ENCODE assay signal across 26 cellular contexts in the genomic region with DNA sequence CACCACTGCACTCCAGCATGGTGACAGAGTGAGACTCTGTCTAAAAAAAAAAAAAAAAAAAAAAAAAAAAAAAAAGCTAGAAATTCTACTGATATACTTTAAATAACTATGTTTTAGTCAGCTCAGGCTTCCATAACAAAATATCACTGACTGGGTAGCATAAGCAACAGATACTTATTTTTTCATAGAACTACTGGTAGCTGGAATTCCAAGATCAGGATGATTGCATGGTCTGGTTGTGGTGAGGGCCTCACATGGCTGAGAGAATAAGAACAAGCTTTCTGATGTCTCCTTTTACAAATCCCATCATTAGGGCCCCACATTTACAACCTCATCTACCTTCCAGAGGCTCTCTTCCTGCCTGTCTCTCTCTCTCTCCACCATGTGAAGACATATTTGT.
DNase-seq lines count a peak whose midpoint lies in the region; ATAC-seq, FAIRE-seq and TF ChIP-seq lines count a peak whose summit lies in the region.
"Had no signal": no experiment of that assay in that cellular context is flagged by ENCODE, and none has a peak within 500 bp of the region (broad histone marks: within the 10 kb centered on the region; RNA-seq: fewer than 3 reads in every experiment).

No MANE protein-coding gene starts in this region.

- no peak overlapping the region for H3K18ac ChIP-seq in trophoblast cell (ENCODE audit: low read length)

- no peak overlapping the region for H3K14ac ChIP-seq in trophoblast cell (ENCODE audit: low read length)

- no peaks in the 10 kb centered on the region for H3K4me1 ChIP-seq in hepatocyte (ENCODE audit: insufficient read depth)
- H3K4me1 ChIP-seq in keratinocyte (ENCODE audit: control insufficient read depth, extremely low read depth, insufficient read depth, low read length): no peaks in the 10 kb centered on the region
- H3K4me1 ChIP-seq in trophoblast cell (ENCODE audit: control insufficient read depth in 1 of 2, insufficient read depth in 2 of 2, low read length in 2 of 2): no peaks in the 10 kb centered on the region
- H3K4me1 ChIP-seq: BE2C, BLaER1 had no signal

- H2AFZ ChIP-seq in hepatocyte: no peak overlapping the region
- H2AFZ ChIP-seq in keratinocyte (ENCODE audit: control insufficient read depth, low read length): peak overlapping the region; percentile 19
- no peak overlapping the region for H2AFZ ChIP-seq in trophoblast cell (ENCODE audit: insufficient read depth, low read length, poor library complexity)

- POLR2A ChIA-PET in activated CD8-positive, alpha-beta T cell treated with anti-CD3 and anti-CD28 coated beads, Interleukin-2, amount 10 ng/mL, durations not matched to agents 7 days and 5 days (lab: Charles Lee): no interaction called here

- no peak overlapping the region for H3K4me3 Mint-ChIP-seq in activated T-cell treated with anti-CD3 and anti-CD28 coated beads, Interleukin-2, amount 50 U/mL, for 24 hours
- no peak overlapping the region for H3K4me3 Mint-ChIP-seq in activated CD8-positive, alpha-beta T cell treated with anti-CD3 and anti-CD28 coated beads, Interleukin-2, amount 10 ng/mL, durations not matched to agents 7 days and 5 days
- H3K4me3 Mint-ChIP-seq: CD14-positive monocyte; CD4-positive, alpha-beta memory T cell; CD8-positive, alpha-beta memory T cell had no signal

- H4K20me1 ChIP-seq in hepatocyte (ENCODE audit: insufficient read depth, poor library complexity, severe bottlenecking) (no peaks in the 10 kb centered on the region), keratinocyte (ENCODE audit: control insufficient read depth, extremely low read depth, insufficient read depth, low read length) (no peaks in the 10 kb centered on the region)
- H4K20me1 ChIP-seq: BLaER1 had no signal

- H4K12ac ChIP-seq in trophoblast cell (ENCODE audit: low read depth, low read length): no peak overlapping the region

- no peak overlapping the region for H2BK5ac ChIP-seq in trophoblast cell (ENCODE audit: low read depth, low read length, poor library complexity)

- H3K27ac ChIP-seq in hepatocyte (peak overlapping the region; percentile 56), keratinocyte (ENCODE audit: control insufficient read depth, insufficient read depth, low read length) (no peak overlapping the region), trophoblast cell (ENCODE audit: low read depth, low read length) (no peak overlapping the region)
- H3K27ac ChIP-seq: BLaER1 had no signal

- H3K79me2 ChIP-seq in hepatocyte (no peaks in the 10 kb centered on the region), keratinocyte (ENCODE audit: control insufficient read depth, insufficient read depth, low read length) (no peaks in the 10 kb centered on the region), trophoblast cell (ENCODE audit: control insufficient read depth, insufficient read depth, low read length, poor library complexity) (no peaks in the 10 kb centered on the region)

- no peak overlapping the region for H2BK120ac ChIP-seq in trophoblast cell (ENCODE audit: insufficient read depth, low read length, poor library complexity)

- H4K91ac ChIP-seq in trophoblast cell (ENCODE audit: low read depth, low read length): no peak overlapping the region

- H3K27ac Mint-ChIP-seq in activated T-cell treated with anti-CD3 and anti-CD28 coated beads, Interleukin-2, amount 50 U/mL, for 24 hours: no peak overlapping the region
- no peak overlapping the region for H3K27ac Mint-ChIP-seq in activated CD8-positive, alpha-beta T cell treated with anti-CD3 and anti-CD28 coated beads, Interleukin-2, amount 10 ng/mL, durations not matched to agents 7 days and 5 days
- H3K27ac Mint-ChIP-seq: CD14-positive monocyte; CD4-positive, alpha-beta memory T cell; CD4-positive, CD25-positive, alpha-beta regulatory T cell; CD8-positive, alpha-beta memory T cell had no signal

- H3K27me3 ChIP-seq in hepatocyte (no peaks in the 10 kb centered on the region), keratinocyte (ENCODE audit: control insufficient read depth, extremely low read depth, insufficient read depth, low read length) (no peaks in the 10 kb centered on the region), trophoblast cell (ENCODE audit: insufficient read depth, low read length) (no peaks in the 10 kb centered on the region)
- H3K27me3 ChIP-seq: BE2C, BLaER1 had no signal

- H3K9ac ChIP-seq in keratinocyte (ENCODE audit: control insufficient read depth, extremely low read depth, insufficient read depth, low read length): no peak overlapping the region
- no peak overlapping the region for H3K9ac ChIP-seq in trophoblast cell (ENCODE audit: low read length)
- H3K9ac ChIP-seq: BLaER1 had no signal

- H2AK5ac ChIP-seq in trophoblast cell (ENCODE audit: low read length): no peak overlapping the region

- dilution Hi-C loops in keratinocyte (cut with MboI; ENCODE audit: extremely low pct_ligation_motif_present, low sequenced_read_pairs): no loop called here

- no peaks in the 10 kb centered on the region for H3K36me3 Mint-ChIP-seq in activated T-cell treated with anti-CD3 and anti-CD28 coated beads, Interleukin-2, amount 50 U/mL, for 24 hours (ENCODE audit: low read depth)
- H3K36me3 Mint-ChIP-seq in activated CD8-positive, alpha-beta T cell treated with anti-CD3 and anti-CD28 coated beads, Interleukin-2, amount 10 ng/mL, durations not matched to agents 7 days and 5 days (ENCODE audit: low read depth): no peaks in the 10 kb centered on the region
- H3K36me3 Mint-ChIP-seq: CD14-positive monocyte; CD4-positive, alpha-beta memory T cell; CD4-positive, CD25-positive, alpha-beta regulatory T cell; CD8-positive, alpha-beta memory T cell had no signal

- no peak overlapping the region for H3K4ac ChIP-seq in trophoblast cell (ENCODE audit: low read depth, low read length)

- H3K4me3 ChIP-seq in hepatocyte (no peak overlapping the region), keratinocyte (ENCODE audit: control insufficient read depth in 2 of 3, extremely low read depth in 1 of 3, insufficient read depth in 2 of 3, low read depth in 1 of 3, low read length in 3 of 3) (no peak overlapping the region), trophoblast cell (ENCODE audit: low read depth, low read length) (no peak overlapping the region)
- H3K4me3 ChIP-seq: BLaER1, GM12878 had no signal

- H3K23ac ChIP-seq in trophoblast cell (ENCODE audit: low read length): no peak overlapping the region

- no peak overlapping the region for H4K8ac ChIP-seq in trophoblast cell (ENCODE audit: low read depth, low read length)

- H3K9me1 ChIP-seq in keratinocyte (ENCODE audit: control insufficient read depth, extremely low read depth, insufficient read depth, low read length): no peaks in the 10 kb centered on the region

- no peak overlapping the region for H3K4me2 ChIP-seq in hepatocyte
- no peak overlapping the region for H3K4me2 ChIP-seq in keratinocyte (ENCODE audit: control insufficient read depth, extremely low read depth, insufficient read depth, low read depth, low read length)
- no peak overlapping the region for H3K4me2 ChIP-seq in trophoblast cell (ENCODE audit: low read length)
- H3K4me2 ChIP-seq: BLaER1 had no signal

- no peaks in the 10 kb centered on the region for H3K36me3 ChIP-seq in hepatocyte (replicated peaks; ENCODE audit: insufficient read depth, low read depth)
- no peaks in the 10 kb centered on the region for H3K36me3 ChIP-seq in keratinocyte (ENCODE audit: control insufficient read depth in 2 of 2, extremely low read depth in 1 of 2, insufficient read depth in 2 of 2, low read length in 2 of 2)
- H3K36me3 ChIP-seq in trophoblast cell (ENCODE audit: control insufficient read depth in 1 of 2, insufficient read depth in 2 of 2, low read length in 2 of 2): no peaks in the 10 kb centered on the region
- H3K36me3 ChIP-seq: BE2C, BLaER1 had no signal

- CTCF ChIA-PET in activated CD8-positive, alpha-beta T cell treated with anti-CD3 and anti-CD28 coated beads, Interleukin-2, amount 10 ng/mL, durations not matched to agents 7 days and 5 days (lab: Charles Lee): no interaction called here

- no peaks in the 10 kb centered on the region for H3K9me2 ChIP-seq in hepatocyte (replicated peaks; ENCODE audit: insufficient read depth)

- H3K9me3 ChIP-seq in hepatocyte (ENCODE audit: low read depth) (no peaks in the 10 kb centered on the region), keratinocyte (ENCODE audit: control insufficient read depth, low read depth, low read length) (no peaks in the 10 kb centered on the region), trophoblast cell (ENCODE audit: insufficient read depth, low read depth, low read length) (peaks cover 6% of the 10 kb centered on the region)
- H3K9me3 ChIP-seq: BE2C had no signal

- H3K9me3 Mint-ChIP-seq in activated T-cell treated with anti-CD3 and anti-CD28 coated beads, Interleukin-2, amount 50 U/mL, for 24 hours: peaks cover 32% of the 10 kb centered on the region
- H3K9me3 Mint-ChIP-seq in activated CD8-positive, alpha-beta T cell treated with anti-CD3 and anti-CD28 coated beads, Interleukin-2, amount 10 ng/mL, durations not matched to agents 7 days and 5 days (ENCODE audit: insufficient read depth): peaks cover 17% of the 10 kb centered on the region

- no peaks in the 10 kb centered on the region for H3K79me1 ChIP-seq in trophoblast cell (ENCODE audit: low read length)

- no peak for TF ChIP-seq CTCF in hepatocyte (IDR thresholded peaks at IDR 0.05; ENCODE audit: poor library complexity)
- no peak for TF ChIP-seq CTCF in keratinocyte (optimal IDR thresholded peaks at IDR 0.05 in 1 of 3, IDR thresholded peaks at IDR 0.05 in 1 of 3, conservative IDR thresholded peaks at IDR 0.05 in 1 of 3; ENCODE audit: extremely low read depth in 1 of 3, insufficient read depth in 2 of 3, low read length in 3 of 3)

- ATAC-seq in activated CD8-positive, alpha-beta T cell treated with anti-CD3 and anti-CD28 coated beads, Interleukin-2, amount 10 ng/mL, durations not matched to agents 7 days and 5 days: no peak
- ATAC-seq: GM12878 had no signal

- no peaks in the 10 kb centered on the region for H3K27me3 Mint-ChIP-seq in activated T-cell treated with anti-CD3 and anti-CD28 coated beads, Interleukin-2, amount 50 U/mL, for 24 hours
- H3K27me3 Mint-ChIP-seq in activated CD8-positive, alpha-beta T cell treated with anti-CD3 and anti-CD28 coated beads, Interleukin-2, amount 10 ng/mL, durations not matched to agents 7 days and 5 days (ENCODE audit: low read depth): no peaks in the 10 kb centered on the region
- H3K27me3 Mint-ChIP-seq: CD4-positive, alpha-beta memory T cell; CD4-positive, CD25-positive, alpha-beta regulatory T cell; CD8-positive, alpha-beta memory T cell had no signal

- FAIRE-seq in keratinocyte (lab: Jason Lieb, UNC): no peak
- FAIRE-seq: A204.1, GM12878, GM12892, GM18507 had no signal

- peak; percentile 23 for DNase-seq in hepatocyte (ENCODE audit: low spot score)
- no peak for DNase-seq in keratinocyte (ENCODE audit: low read depth, low spot score)
- peak; percentile 62 to 83 for DNase-seq in trophoblast cell
- no peak for DNase-seq in activated T-cell treated with anti-CD3 and anti-CD28 coated beads, Interleukin-2, amount 50 U/mL, for 24 hours
- DNase-seq in activated CD8-positive, alpha-beta T cell treated with anti-CD3 and anti-CD28 coated beads, Interleukin-2, amount 10 ng/mL, durations not matched to agents 7 days and 5 days: no peak
- DNase-seq: 8988T; ACHN; BE2C; C1 segment of cervical spinal cord; CD4-positive, alpha-beta memory T cell; CD4-positive, CD25-positive, alpha-beta regulatory T cell; CD8-positive, alpha-beta memory T cell; COR-L47; DMS 273 treated with DMSO at 0.1 percent for 48 hours; DMS153; DMS53; DMS79; DND-41; EL; GDM1 had no signal

- no peak overlapping the region for H2BK12ac ChIP-seq in trophoblast cell (ENCODE audit: low read length)

- H3K4me1 Mint-ChIP-seq in activated T-cell treated with anti-CD3 and anti-CD28 coated beads, Interleukin-2, amount 50 U/mL, for 24 hours (ENCODE audit: low read depth): no peaks in the 10 kb centered on the region
- H3K4me1 Mint-ChIP-seq in activated CD8-positive, alpha-beta T cell treated with anti-CD3 and anti-CD28 coated beads, Interleukin-2, amount 10 ng/mL, durations not matched to agents 7 days and 5 days (ENCODE audit: low read depth): no peaks in the 10 kb centered on the region
- H3K4me1 Mint-ChIP-seq: CD14-positive monocyte; CD4-positive, alpha-beta memory T cell; CD4-positive, CD25-positive, alpha-beta regulatory T cell; CD8-positive, alpha-beta memory T cell had no signal

Comparison
In these comparisons a context has a peak if more than half of its experiments do, and no peak if none do; other contexts are left out.
1. DNase-seq: peak in hepatocyte (single experiment) and trophoblast cell (2 of 2); none in keratinocyte (single experiment), activated T-cell treated with anti-CD3 and anti-CD28 coated beads, Interleukin-2, amount 50 U/mL, for 24 hours (single experiment) and activated CD8-positive, alpha-beta T cell treated with anti-CD3 and anti-CD28 coated beads, Interleukin-2, amount 10 ng/mL, durations not matched to agents 7 days and 5 days (single experiment).